ENCODE assay signal across 8 cellular contexts in genomic region chr19:47226426-47227346, GRCh38.
DNase-seq lines count a peak whose midpoint lies in the region; ATAC-seq lines count a peak whose summit lies in the region.

No MANE protein-coding gene starts in this region.

- H3K4me1 ChIP-seq in effector memory CD4-positive, alpha-beta T cell (ENCODE audit: control insufficient read depth, insufficient read depth, low read length, poor library complexity, severe bottlenecking) = peaks cover 36% of the 10 kb centered on the region

- DNase-seq in NCI-H1417 (lab: John Stamatoyannopoulos, UW) = peak in 2 of 3 experiments; percentile 34 to 42
- no peak for DNase-seq in NCI-H1417 treated with DMSO at 0.1 percent for 48 hours (lab: John Stamatoyannopoulos, UW)
- peak; percentile 83 for DNase-seq in LoVo (ENCODE audit: low spot score)
- DNase-seq in UCSD-AML1 (lab: John Stamatoyannopoulos, UW; ENCODE audit: unreplicated experiment) = peak; percentile 90
- peak in 2 of 3 donors; percentile 45 to 54 for DNase-seq in effector memory CD4-positive, alpha-beta T cell
- DNase-seq in memory B cell (ENCODE audit: low spot score in 2 of 2) = peak in 1 of 2 donors; percentile 35
- peak in 39 of 49 donors; percentile 14 to 77 (median 48) for DNase-seq in substantia nigra (lab: John Stamatoyannopoulos, UW)

- peak overlapping the region; percentile 59 for H3K4me3 ChIP-seq in effector memory CD4-positive, alpha-beta T cell (ENCODE audit: insufficient read depth, low read depth, low read length, poor library complexity, severe bottlenecking)

- H3K27ac ChIP-seq in effector memory CD4-positive, alpha-beta T cell (ENCODE audit: insufficient read depth, low read length, poor library complexity, severe bottlenecking) = peak overlapping the region; percentile 83
- H3K27ac ChIP-seq in substantia nigra (ENCODE audit: low read depth, low read length, poor library complexity, severe bottlenecking) = peak overlapping the region; percentile 94

- no peaks in the 10 kb centered on the region for H3K36me3 ChIP-seq in effector memory CD4-positive, alpha-beta T cell (ENCODE audit: control insufficient read depth, insufficient read depth, low read length)

- H3K9me3 Mint-ChIP-seq in memory B cell = no peaks in the 10 kb centered on the region

- peaks cover 8% of the 10 kb centered on the region for H3K4me1 Mint-ChIP-seq in memory B cell

- no peaks in the 10 kb centered on the region for H3K36me3 Mint-ChIP-seq in memory B cell

- H3K27ac Mint-ChIP-seq in memory B cell = peak overlapping the region; percentile 84

- no peaks in the 10 kb centered on the region for H3K9me3 ChIP-seq in effector memory CD4-positive, alpha-beta T cell (ENCODE audit: control insufficient read depth, low read length)

- H3K27me3 Mint-ChIP-seq in memory B cell = no peaks in the 10 kb centered on the region

- H3K4me3 Mint-ChIP-seq in memory B cell = peak overlapping the region; percentile 80

- peak; percentile 30 for ATAC-seq in GM21723 (IDR thresholded peaks at IDR 0.05; ENCODE audit: unreplicated experiment)
- ATAC-seq in memory B cell (ENCODE audit: low read depth) = peak; percentile 4

- H3K27me3 ChIP-seq in effector memory CD4-positive, alpha-beta T cell (replicated peaks; ENCODE audit: control insufficient read depth, insufficient read depth, low read length, poor library complexity, severe bottlenecking) = no peaks in the 10 kb centered on the region
